ENCODE assay signal across 2 cellular contexts in genomic region chr17:44749076-44750020, GRCh38.
TF ChIP-seq lines count a peak whose summit lies in the region.

No MANE protein-coding gene starts in this region.

TF ChIP-seq in GM23338, 12 proteins besides CTCF, POLR2A, EP300 and RAD21:
- TF ChIP-seq CREB1 (CRISPR knock-in tag; IDR thresholded peaks at IDR 0.05; ENCODE audit: low read depth) (no peak), POLR2AphosphoS5 (IDR thresholded peaks at IDR 0.05; ENCODE audit: low read depth) (no peak), EZH2phosphoT487 (IDR thresholded peaks at IDR 0.05; ENCODE audit: unreplicated experiment) (no peak), ZNF331 (CRISPR knock-in tag; IDR thresholded peaks at IDR 0.05; ENCODE audit: low read depth) (no peak), EZH2 (IDR thresholded peaks at IDR 0.05; ENCODE audit: low read depth, unreplicated experiment) (no peak), REST (IDR thresholded peaks at IDR 0.05; ENCODE audit: unreplicated experiment) (no peak), JUNB (IDR thresholded peaks at IDR 0.05; ENCODE audit: unreplicated experiment) (no peak), NANOG (IDR thresholded peaks at IDR 0.05; ENCODE audit: borderline replicate concordance) (no peak), ZNF114 (CRISPR knock-in tag; IDR thresholded peaks at IDR 0.05) (no peak), STAT1 (IDR thresholded peaks at IDR 0.05; ENCODE audit: unreplicated experiment) (no peak)
- TF ChIP-seq, protein P1, sequence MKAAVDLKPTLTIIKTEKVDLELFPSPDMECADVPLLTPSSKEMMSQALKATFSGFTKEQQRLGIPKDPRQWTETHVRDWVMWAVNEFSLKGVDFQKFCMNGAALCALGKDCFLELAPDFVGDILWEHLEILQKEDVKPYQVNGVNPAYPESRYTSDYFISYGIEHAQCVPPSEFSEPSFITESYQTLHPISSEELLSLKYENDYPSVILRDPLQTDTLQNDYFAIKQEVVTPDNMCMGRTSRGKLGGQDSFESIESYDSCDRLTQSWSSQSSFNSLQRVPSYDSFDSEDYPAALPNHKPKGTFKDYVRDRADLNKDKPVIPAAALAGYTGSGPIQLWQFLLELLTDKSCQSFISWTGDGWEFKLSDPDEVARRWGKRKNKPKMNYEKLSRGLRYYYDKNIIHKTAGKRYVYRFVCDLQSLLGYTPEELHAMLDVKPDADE (IDR thresholded peaks at IDR 0.05): no peak
- TF ChIP-seq, protein P2, sequence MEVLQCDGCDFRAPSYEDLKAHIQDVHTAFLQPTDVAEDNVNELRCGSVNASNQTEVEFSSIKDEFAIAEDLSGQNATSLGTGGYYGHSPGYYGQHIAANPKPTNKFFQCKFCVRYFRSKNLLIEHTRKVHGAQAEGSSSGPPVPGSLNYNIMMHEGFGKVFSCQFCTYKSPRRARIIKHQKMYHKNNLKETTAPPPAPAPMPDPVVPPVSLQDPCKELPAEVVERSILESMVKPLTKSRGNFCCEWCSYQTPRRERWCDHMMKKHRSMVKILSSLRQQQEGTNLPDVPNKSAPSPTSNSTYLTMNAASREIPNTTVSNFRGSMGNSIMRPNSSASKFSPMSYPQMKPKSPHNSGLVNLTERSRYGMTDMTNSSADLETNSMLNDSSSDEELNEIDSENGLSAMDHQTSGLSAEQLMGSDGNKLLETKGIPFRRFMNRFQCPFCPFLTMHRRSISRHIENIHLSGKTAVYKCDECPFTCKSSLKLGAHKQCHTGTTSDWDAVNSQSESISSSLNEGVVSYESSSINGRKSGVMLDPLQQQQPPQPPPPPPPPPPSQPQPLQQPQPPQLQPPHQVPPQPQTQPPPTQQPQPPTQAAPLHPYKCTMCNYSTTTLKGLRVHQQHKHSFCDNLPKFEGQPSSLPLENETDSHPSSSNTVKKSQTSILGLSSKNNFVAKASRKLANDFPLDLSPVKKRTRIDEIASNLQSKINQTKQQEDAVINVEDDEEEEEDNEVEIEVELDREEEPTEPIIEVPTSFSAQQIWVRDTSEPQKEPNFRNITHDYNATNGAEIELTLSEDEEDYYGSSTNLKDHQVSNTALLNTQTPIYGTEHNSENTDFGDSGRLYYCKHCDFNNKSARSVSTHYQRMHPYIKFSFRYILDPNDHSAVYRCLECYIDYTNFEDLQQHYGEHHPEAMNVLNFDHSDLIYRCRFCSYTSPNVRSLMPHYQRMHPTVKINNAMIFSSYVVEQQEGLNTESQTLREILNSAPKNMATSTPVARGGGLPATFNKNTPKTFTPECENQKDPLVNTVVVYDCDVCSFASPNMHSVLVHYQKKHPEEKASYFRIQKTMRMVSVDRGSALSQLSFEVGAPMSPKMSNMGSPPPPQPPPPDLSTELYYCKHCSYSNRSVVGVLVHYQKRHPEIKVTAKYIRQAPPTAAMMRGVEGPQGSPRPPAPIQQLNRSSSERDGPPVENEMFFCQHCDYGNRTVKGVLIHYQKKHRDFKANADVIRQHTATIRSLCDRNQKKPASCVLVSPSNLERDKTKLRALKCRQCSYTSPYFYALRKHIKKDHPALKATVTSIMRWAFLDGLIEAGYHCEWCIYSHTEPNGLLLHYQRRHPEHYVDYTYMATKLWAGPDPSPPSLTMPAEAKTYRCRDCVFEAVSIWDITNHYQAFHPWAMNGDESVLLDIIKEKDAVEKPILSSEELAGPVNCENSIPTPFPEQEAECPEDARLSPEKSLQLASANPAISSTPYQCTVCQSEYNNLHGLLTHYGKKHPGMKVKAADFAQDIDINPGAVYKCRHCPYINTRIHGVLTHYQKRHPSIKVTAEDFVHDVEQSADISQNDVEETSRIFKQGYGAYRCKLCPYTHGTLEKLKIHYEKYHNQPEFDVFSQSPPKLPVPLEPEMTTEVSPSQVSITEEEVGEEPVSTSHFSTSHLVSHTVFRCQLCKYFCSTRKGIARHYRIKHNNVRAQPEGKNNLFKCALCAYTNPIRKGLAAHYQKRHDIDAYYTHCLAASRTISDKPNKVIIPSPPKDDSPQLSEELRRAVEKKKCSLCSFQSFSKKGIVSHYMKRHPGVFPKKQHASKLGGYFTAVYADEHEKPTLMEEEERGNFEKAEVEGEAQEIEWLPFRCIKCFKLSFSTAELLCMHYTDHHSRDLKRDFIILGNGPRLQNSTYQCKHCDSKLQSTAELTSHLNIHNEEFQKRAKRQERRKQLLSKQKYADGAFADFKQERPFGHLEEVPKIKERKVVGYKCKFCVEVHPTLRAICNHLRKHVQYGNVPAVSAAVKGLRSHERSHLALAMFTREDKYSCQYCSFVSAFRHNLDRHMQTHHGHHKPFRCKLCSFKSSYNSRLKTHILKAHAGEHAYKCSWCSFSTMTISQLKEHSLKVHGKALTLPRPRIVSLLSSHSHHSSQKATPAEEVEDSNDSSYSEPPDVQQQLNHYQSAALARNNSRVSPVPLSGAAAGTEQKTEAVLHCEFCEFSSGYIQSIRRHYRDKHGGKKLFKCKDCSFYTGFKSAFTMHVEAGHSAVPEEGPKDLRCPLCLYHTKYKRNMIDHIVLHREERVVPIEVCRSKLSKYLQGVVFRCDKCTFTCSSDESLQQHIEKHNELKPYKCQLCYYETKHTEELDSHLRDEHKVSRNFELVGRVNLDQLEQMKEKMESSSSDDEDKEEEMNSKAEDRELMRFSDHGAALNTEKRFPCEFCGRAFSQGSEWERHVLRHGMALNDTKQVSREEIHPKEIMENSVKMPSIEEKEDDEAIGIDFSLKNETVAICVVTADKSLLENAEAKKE (CRISPR knock-in tag; IDR thresholded peaks at IDR 0.05): no peak

TF ChIP-seq in SK-N-SH, 30 proteins besides CTCF, POLR2A, EP300 and RAD21:
- TF ChIP-seq GATA2 (CRISPR knock-in tag; IDR thresholded peaks at IDR 0.05) (no peak), RFX5 (IDR thresholded peaks at IDR 0.05; ENCODE audit: low read length) (no peak), GABPA (IDR thresholded peaks at IDR 0.05; ENCODE audit: low read depth) (no peak), JUND (IDR thresholded peaks at IDR 0.05) (no peak), FOXJ3 (CRISPR knock-in tag; IDR thresholded peaks at IDR 0.05) (no peak), MXI1 (IDR thresholded peaks at IDR 0.05; ENCODE audit: low read depth, low read length) (no peak), TCF12 (IDR thresholded peaks at IDR 0.05) (no peak), USF1 (IDR thresholded peaks at IDR 0.05; ENCODE audit: borderline replicate concordance, low read depth) (no peak), IRF3 (IDR thresholded peaks at IDR 0.05; ENCODE audit: low read depth, low read length) (no peak)
- TF ChIP-seq, protein P3, sequence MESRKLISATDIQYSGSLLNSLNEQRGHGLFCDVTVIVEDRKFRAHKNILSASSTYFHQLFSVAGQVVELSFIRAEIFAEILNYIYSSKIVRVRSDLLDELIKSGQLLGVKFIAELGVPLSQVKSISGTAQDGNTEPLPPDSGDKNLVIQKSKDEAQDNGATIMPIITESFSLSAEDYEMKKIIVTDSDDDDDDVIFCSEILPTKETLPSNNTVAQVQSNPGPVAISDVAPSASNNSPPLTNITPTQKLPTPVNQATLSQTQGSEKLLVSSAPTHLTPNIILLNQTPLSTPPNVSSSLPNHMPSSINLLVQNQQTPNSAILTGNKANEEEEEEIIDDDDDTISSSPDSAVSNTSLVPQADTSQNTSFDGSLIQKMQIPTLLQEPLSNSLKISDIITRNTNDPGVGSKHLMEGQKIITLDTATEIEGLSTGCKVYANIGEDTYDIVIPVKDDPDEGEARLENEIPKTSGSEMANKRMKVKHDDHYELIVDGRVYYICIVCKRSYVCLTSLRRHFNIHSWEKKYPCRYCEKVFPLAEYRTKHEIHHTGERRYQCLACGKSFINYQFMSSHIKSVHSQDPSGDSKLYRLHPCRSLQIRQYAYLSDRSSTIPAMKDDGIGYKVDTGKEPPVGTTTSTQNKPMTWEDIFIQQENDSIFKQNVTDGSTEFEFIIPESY (IDR thresholded peaks at IDR 0.05; ENCODE audit: borderline replicate concordance, low read depth): no peak
- TF ChIP-seq, protein P4, sequence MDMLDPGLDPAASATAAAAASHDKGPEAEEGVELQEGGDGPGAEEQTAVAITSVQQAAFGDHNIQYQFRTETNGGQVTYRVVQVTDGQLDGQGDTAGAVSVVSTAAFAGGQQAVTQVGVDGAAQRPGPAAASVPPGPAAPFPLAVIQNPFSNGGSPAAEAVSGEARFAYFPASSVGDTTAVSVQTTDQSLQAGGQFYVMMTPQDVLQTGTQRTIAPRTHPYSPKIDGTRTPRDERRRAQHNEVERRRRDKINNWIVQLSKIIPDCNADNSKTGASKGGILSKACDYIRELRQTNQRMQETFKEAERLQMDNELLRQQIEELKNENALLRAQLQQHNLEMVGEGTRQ (IDR thresholded peaks at IDR 0.05; ENCODE audit: borderline replicate concordance, low read depth, low read length): no peak
